ENCODE assay signal across 9 cellular contexts in genomic region chr10:102776779-102777417, GRCh38. TPM values are rescaled to one million over a fixed set of nuclear protein-coding genes. Genes with fewer than 3 reads are reported as not detected.
DNase-seq lines count a peak whose midpoint lies in the region; TF ChIP-seq lines count a peak whose summit lies in the region.
"Had no signal": no experiment of that assay in that cellular context is flagged by ENCODE, and none has a peak within 500 bp of the region (broad histone marks: within the 10 kb centered on the region; RNA-seq: fewer than 3 reads in every experiment).

No MANE protein-coding gene starts in this region.

- H3K27me3 Mint-ChIP-seq in H9 (ENCODE audit: low read depth) = no peaks in the 10 kb centered on the region; the same call in 1 of the 2 replicates
- H3K27me3 Mint-ChIP-seq: T-cell had no signal

- peaks cover 54 to 58% of the 10 kb centered on the region in 2 experiments for H3K4me1 Mint-ChIP-seq in H9

- no peak overlapping the region for H2BK20ac ChIP-seq in H9 (ENCODE audit: low read depth, low read length, poor library complexity, severe bottlenecking)

- H3K14ac ChIP-seq in H9 (ENCODE audit: insufficient read depth, low read length) = no peak overlapping the region

- H3K23ac ChIP-seq in H9 (ENCODE audit: insufficient read length, low read depth, low read length) = no peak overlapping the region

- peak overlapping the region; percentile 43 to 66 for H3K4me3 Mint-ChIP-seq in H9

- H4K20me1 ChIP-seq in H9 (ENCODE audit: control insufficient read depth, insufficient read depth, insufficient read length) = no peaks in the 10 kb centered on the region

- peaks cover 31% of the 10 kb centered on the region; the same call in 1 of the 2 replicates for H3K4me1 ChIP-seq in H9 (ENCODE audit: insufficient read depth, low read length)
- H3K4me1 ChIP-seq in neuron (ENCODE audit: insufficient read depth, low read length) = peaks cover 31% of the 10 kb centered on the region

- no peaks in the 10 kb centered on the region for H3K9me3 ChIP-seq in H9 (ENCODE audit: control insufficient read depth, low read depth, low read length)
- no peaks in the 10 kb centered on the region for H3K9me3 ChIP-seq in neuron (ENCODE audit: low read length)

- H3K27ac ChIP-seq in H9 (ENCODE audit: insufficient read length, low read depth, low read length) = no peak overlapping the region
- peak overlapping the region; percentile 93 for H3K27ac ChIP-seq in VCaP

- no peaks in the 10 kb centered on the region for H3K23me2 ChIP-seq in H9 (ENCODE audit: insufficient read length, low read depth, low read length, poor library complexity, severe bottlenecking)

- H2BK5ac ChIP-seq in H9 (ENCODE audit: insufficient read length, low read length) = no peak overlapping the region

- H3K9ac ChIP-seq in H9 (ENCODE audit: extremely low read depth, insufficient read length, low read length) = no peak overlapping the region

- H4K8ac ChIP-seq in H9 (replicated peaks; ENCODE audit: insufficient read length, low read depth, low read length) = no peak overlapping the region

- H3K9me3 Mint-ChIP-seq in H9 = no peaks in the 10 kb centered on the region
- H3K9me3 Mint-ChIP-seq: T-cell had no signal

- H3K27me3 ChIP-seq in H9 (ENCODE audit: insufficient read depth, low read length) (no peaks in the 10 kb centered on the region), neuron (ENCODE audit: insufficient read depth, low read length) (no peaks in the 10 kb centered on the region)

- no peaks in the 10 kb centered on the region for H3K79me1 ChIP-seq in H9 (ENCODE audit: insufficient read depth, low read depth, low read length, poor library complexity, severe bottlenecking)

- no peak overlapping the region for H2BK12ac ChIP-seq in H9 (ENCODE audit: insufficient read length, low read depth, low read length)

- peak; percentile 83 for DNase-seq in H9
- DNase-seq in fibroblast of villous mesenchyme (ENCODE audit: low read depth) = peak; percentile 99
- no peak for DNase-seq in NCI-H2029 treated with DMSO at 0.1 percent for 48 hours (lab: John Stamatoyannopoulos, UW)
- no peak for DNase-seq in NCI-H2196 (lab: John Stamatoyannopoulos, UW; ENCODE audit: unreplicated experiment)
- no peak for DNase-seq in AML-193 (lab: John Stamatoyannopoulos, UW)
- DNase-seq in activated gamma-delta T cell treated with Interleukin-2 at 50 U/mL for 16 hours = no peak

- no peak overlapping the region for H4K91ac ChIP-seq in H9 (ENCODE audit: insufficient read length, low read depth, low read length)

- H3K4me3 ChIP-seq in fibroblast of villous mesenchyme (ENCODE audit: low read depth, low read length) (peak overlapping the region; percentile 52), neuron (ENCODE audit: low read length) (peak overlapping the region; percentile 53)

- H3K18ac ChIP-seq in H9 (ENCODE audit: insufficient read length, low read depth, low read length) = no peak overlapping the region

- peak overlapping the region in 2 of 3 experiments; percentile 62 to 97; a peak in 5 of 7 replicates for H3K27ac Mint-ChIP-seq in H9
- H3K27ac Mint-ChIP-seq: T-cell had no signal

- no peak overlapping the region for H2BK120ac ChIP-seq in H9 (ENCODE audit: low read depth, low read length, poor library complexity, severe bottlenecking)

- no peak overlapping the region for H2BK15ac ChIP-seq in H9 (ENCODE audit: low read depth, low read length)

- no CpG with 5 or more reads among the region's 9 CpGs for WGBS in H9 (ENCODE audit: extremely low coverage, insufficient read length, low lambda C conversion rate)

- no peak overlapping the region for H3T11ph ChIP-seq in H9 (ENCODE audit: low read length)

- no peak overlapping the region for H3K56ac ChIP-seq in H9 (ENCODE audit: insufficient read length, low read depth, low read length)

- no peak overlapping the region for H4K5ac ChIP-seq in H9 (ENCODE audit: insufficient read length, low read depth, low read length)

- no peak overlapping the region for H2AK5ac ChIP-seq in H9 (ENCODE audit: insufficient read length, low read length)

- H3K4me2 ChIP-seq in H9 (ENCODE audit: insufficient read depth, insufficient read length, low read length) = peak overlapping the region; percentile 29

- no peak overlapping the region for H2AFZ ChIP-seq in H9 (ENCODE audit: low read length)
- no peak overlapping the region for H2AFZ ChIP-seq in neuron (ENCODE audit: low read depth, low read length)

- no peaks in the 10 kb centered on the region for H3K79me2 ChIP-seq in H9 (ENCODE audit: insufficient read depth, low read length)

- H3K4ac ChIP-seq in H9 (ENCODE audit: low read depth, low read length) = no peak overlapping the region

- TF ChIP-seq CTCF in H9 (conservative IDR thresholded peaks at IDR 0.05) = no peak
- no peak for TF ChIP-seq CTCF in VCaP (conservative IDR thresholded peaks at IDR 0.05)
- no peak for TF ChIP-seq CTCF in fibroblast of villous mesenchyme (IDR thresholded peaks at IDR 0.05; ENCODE audit: insufficient read depth, low read depth, low read length)

- H3K36me3 Mint-ChIP-seq in H9 (ENCODE audit: insufficient read depth in 1 of 3, low read depth in 3 of 3) = no peaks in the 10 kb centered on the region

- H3K36me3 ChIP-seq in neuron (ENCODE audit: insufficient read depth, low read length) = no peaks in the 10 kb centered on the region

RNA-seq across cellular contexts. Expression of gene WBP1L, which starts 33.1 kb away (rescaled TPM):
- total RNA-seq in H9 (2021) = 23.8 and 24.5 TPM in 2 replicates
- total RNA-seq in fibroblast of villous mesenchyme = 34.8 and 40.6 TPM in 2 replicates

Comparison
In these comparisons a context has a peak if more than half of its experiments do, and no peak if none do; other contexts are left out.
1. DNase-seq: peak in H9 (single experiment) and fibroblast of villous mesenchyme (single experiment); none in NCI-H2029 treated with DMSO at 0.1 percent for 48 hours (single experiment), NCI-H2196 (single experiment), AML-193 (0 of 2) and activated gamma-delta T cell treated with Interleukin-2 at 50 U/mL for 16 hours (single experiment).